Comparison of ENCODE assay signal across 9 cellular contexts in the genomic region with DNA sequence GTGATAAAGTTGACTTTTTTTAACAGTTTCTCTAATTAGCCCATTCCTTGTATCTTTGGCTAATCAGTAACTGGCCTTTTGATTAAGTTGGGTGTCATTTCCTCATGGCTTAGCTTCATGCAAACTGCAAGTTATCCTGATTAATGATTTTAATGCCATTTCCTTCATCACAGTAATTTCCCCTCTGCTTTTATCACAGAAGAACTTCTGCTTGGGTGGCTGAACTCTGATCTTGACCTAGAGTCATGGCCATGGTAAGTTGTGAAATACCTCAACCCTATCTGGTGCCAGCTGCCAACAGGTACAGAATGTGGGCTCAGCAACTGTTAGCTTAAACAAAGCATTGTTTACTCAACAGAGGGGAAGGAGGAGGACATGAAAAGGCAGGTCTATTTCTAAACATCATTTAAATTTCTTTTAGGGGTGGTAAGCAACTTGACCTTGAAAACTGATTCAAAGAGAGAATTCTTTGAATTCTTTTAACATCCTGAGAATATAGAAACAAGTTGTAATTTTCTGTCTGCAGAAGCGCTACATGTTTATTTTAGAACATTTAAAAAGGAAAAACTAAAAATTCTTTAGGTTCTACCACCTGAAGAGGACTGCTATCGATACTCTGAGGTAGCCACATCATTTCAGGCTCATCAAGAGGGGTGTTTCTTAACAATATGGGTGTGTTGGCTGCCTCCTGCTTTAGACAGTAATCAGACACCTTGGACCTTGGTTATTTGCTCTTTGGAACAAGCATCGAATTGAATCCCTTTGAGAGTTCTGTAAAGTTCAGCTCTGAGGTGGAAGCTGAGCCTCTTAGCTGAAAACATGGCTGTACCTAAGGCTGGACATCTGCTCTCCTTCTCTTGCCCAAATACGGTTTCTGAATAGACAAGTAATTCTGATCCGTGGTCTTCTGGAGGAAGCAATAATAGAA. TPM values are rescaled to one million over a fixed set of nuclear protein-coding genes. Genes with fewer than 3 reads are reported as not detected.
DNase-seq lines count a peak whose midpoint lies in the region; ATAC-seq and TF ChIP-seq lines count a peak whose summit lies in the region.
"Had no signal": no experiment of that assay in that cellular context is flagged by ENCODE, and none has a peak within 500 bp of the region (broad histone marks: within the 10 kb centered on the region; RNA-seq: fewer than 3 reads in every experiment).

No MANE protein-coding gene starts in this region.

- H3K27ac Mint-ChIP-seq in Calu3 (ENCODE audit: unreplicated experiment), result peak overlapping the region; percentile 86
- H3K27ac Mint-ChIP-seq: dendritic cell treated with granulocyte-macrophage colony-stimulating factor and Interleukin-4, amounts not matched to agents 40 ng/mL and 50 ng/mL, for 4 days had no signal

- no peak overlapping the region for H3K4me3 ChIP-seq in foreskin fibroblast (ENCODE audit: low read depth in 1 of 2, low read length in 2 of 2)

- peak overlapping the region; percentile 15 for H3K4me3 Mint-ChIP-seq in Calu3 (ENCODE audit: low read depth, unreplicated experiment)
- H3K4me3 Mint-ChIP-seq: dendritic cell treated with granulocyte-macrophage colony-stimulating factor and Interleukin-4, amounts not matched to agents 40 ng/mL and 50 ng/mL, for 4 days had no signal

- TF ChIP-seq CTCF in Calu3 (IDR thresholded peaks at IDR 0.05; ENCODE audit: unreplicated experiment), result no peak
- no peak for TF ChIP-seq CTCF in foreskin fibroblast (IDR thresholded peaks at IDR 0.05; ENCODE audit: low read depth, low read length)

- peaks cover 71% of the 10 kb centered on the region for H3K4me1 Mint-ChIP-seq in Calu3 (ENCODE audit: low read depth, unreplicated experiment)

- H3K36me3 Mint-ChIP-seq in Calu3 (ENCODE audit: insufficient read depth, unreplicated experiment), result peaks cover 71% of the 10 kb centered on the region

- no peaks in the 10 kb centered on the region for H3K27me3 Mint-ChIP-seq in Calu3 (ENCODE audit: unreplicated experiment)
- H3K27me3 Mint-ChIP-seq: dendritic cell treated with granulocyte-macrophage colony-stimulating factor and Interleukin-4, amounts not matched to agents 40 ng/mL and 50 ng/mL, for 4 days had no signal

- peak; percentile 73 for DNase-seq in Calu3
- peak; percentile 3 for DNase-seq in NCI-H748 treated with DMSO at 0.1 percent for 48 hours (lab: John Stamatoyannopoulos, UW)
- DNase-seq in kidney tubule cell (ENCODE audit: low spot score), result peak; percentile 32
- no peak for DNase-seq in foreskin fibroblast
- no peak for DNase-seq in C1 segment of cervical spinal cord (lab: John Stamatoyannopoulos, UW)
- DNase-seq in Ammon's horn (ENCODE audit: low spot score), result no peak

- intact Hi-C loops in Calu3 (cut with micrococcal nuclease; ENCODE audit: unreplicated experiment), result loop anchor here (5.0 kb wide), 2 partner anchors 39 to 51 kb away; a partner anchor contains a TSS

- CTCF ChIA-PET in Calu3 (lab: Charles Lee), result interaction anchor here (0.7 to 1.8 kb wide), 10 partner anchors 8 to 1067 kb away, joined by 3 to 9 read pairs (median 4); no protein-coding TSS in a partner anchor

- no peaks in the 10 kb centered on the region for H3K9me3 Mint-ChIP-seq in Calu3 (ENCODE audit: low read depth, unreplicated experiment)
- H3K9me3 Mint-ChIP-seq: dendritic cell treated with granulocyte-macrophage colony-stimulating factor and Interleukin-4, amounts not matched to agents 40 ng/mL and 50 ng/mL, for 4 days had no signal

- peak; percentile 44 for ATAC-seq in HG02798 (IDR thresholded peaks at IDR 0.05; ENCODE audit: poor library complexity, unreplicated experiment)
- no peak for ATAC-seq in HG02840 (IDR thresholded peaks at IDR 0.05; ENCODE audit: low FRiP score, unreplicated experiment)

- TSS peak; percentile 9 for BruUV-seq in Calu3 (replicated peaks; lab: Mats Ljungman, UMichigan)

RNA-seq across cellular contexts. Expression of a gene that starts 39.7 kb away (rescaled TPM):
- 1,439 and 1,638 TPM in 2 replicates for total RNA-seq in Calu3 (2022)

RNA-seq across cellular contexts. Expression of a gene that starts 47.9 kb away (rescaled TPM):
- 63.8 and 76.4 TPM in 2 replicates for total RNA-seq in Calu3 (2022)

Comparison
In these comparisons a context has a peak if more than half of its experiments do, and no peak if none do; other contexts are left out.
1. DNase-seq: peak in Calu3 (single experiment), NCI-H748 treated with DMSO at 0.1 percent for 48 hours (single experiment) and kidney tubule cell (single experiment); none in foreskin fibroblast (0 of 2), C1 segment of cervical spinal cord (0 of 14) and Ammon's horn (single experiment).